14 cellular contexts compared by ENCODE assay signal in the genomic region with DNA sequence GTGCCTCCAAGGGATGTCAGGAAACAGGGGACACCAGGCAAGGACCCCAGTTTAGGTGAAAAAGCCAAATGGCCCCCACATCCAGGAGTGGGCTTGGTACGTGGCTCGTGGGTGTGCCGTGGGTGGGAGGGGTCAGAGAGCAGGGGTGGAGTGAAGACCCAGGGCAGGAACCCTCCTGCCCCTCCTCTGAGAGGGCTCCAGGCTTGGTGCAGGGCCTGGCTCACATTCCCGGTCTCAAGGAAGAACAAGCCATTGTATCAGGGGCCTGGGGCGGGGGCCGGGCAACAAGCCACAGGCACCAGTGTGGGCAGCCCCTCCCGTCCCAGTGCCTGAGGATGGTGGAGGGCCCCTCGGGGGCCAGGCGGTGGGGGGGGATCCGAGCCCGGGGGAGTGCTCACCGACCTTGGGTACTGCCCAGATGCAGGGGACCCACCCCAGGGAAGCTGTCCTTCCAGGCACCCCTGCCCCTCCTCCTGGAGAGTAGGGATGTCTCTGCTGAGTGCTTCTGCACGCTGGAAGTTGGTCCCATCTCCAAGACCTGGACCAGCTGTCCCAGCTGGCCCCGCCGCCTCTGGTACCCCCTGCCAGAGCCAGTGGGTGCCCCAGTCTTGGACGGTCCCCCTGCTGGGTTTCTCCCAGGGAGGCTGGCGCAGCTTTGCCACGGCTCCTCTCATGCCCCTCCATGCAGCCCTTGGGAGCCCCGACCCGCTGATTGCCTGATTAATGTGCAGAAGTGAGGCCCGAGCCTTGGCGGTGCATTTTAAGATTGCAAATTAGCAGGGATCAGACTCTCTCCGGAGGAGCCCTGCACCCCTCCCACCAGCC.
"Had no signal": no experiment of that assay in that cellular context is flagged by ENCODE, and none has a peak within 500 bp of the region (broad histone marks: within the 10 kb centered on the region; RNA-seq: fewer than 3 reads in every experiment).

No MANE protein-coding gene starts in this region.

- H3K36me3 ChIP-seq: left lung, pancreas, spleen had no signal

- H3K36me3 Mint-ChIP-seq: activated naive CD8-positive, alpha-beta T cell; stimulated activated naive B cell treated with anti-CD40 and anti-IgM and Interleukin-4, amounts not matched to agents 10 μg/mL and 1 μg/mL and 100 μg/mL, for 72 hours had no signal

- H3K27ac Mint-ChIP-seq: activated CD4-positive, alpha-beta T cell treated with anti-CD3 and anti-CD28 coated beads for 36 hours; activated naive CD8-positive, alpha-beta T cell; stimulated activated naive B cell treated with anti-CD40 and anti-IgM and Interleukin-4, amounts not matched to agents 10 μg/mL and 1 μg/mL and 100 μg/mL, for 72 hours had no signal

- H3K4me3 Mint-ChIP-seq: activated CD4-positive, alpha-beta T cell treated with anti-CD3 and anti-CD28 coated beads for 36 hours; activated naive CD8-positive, alpha-beta T cell; neural crest cell; stimulated activated naive B cell treated with anti-CD40 and anti-IgM and Interleukin-4, amounts not matched to agents 10 μg/mL and 1 μg/mL and 100 μg/mL, for 72 hours had no signal

- H3K4me1 Mint-ChIP-seq: activated CD4-positive, alpha-beta T cell treated with anti-CD3 and anti-CD28 coated beads for 36 hours; stimulated activated naive B cell treated with anti-CD40 and anti-IgM and Interleukin-4, amounts not matched to agents 10 μg/mL and 1 μg/mL and 100 μg/mL, for 72 hours had no signal

- H3K4me1 ChIP-seq: left lung, pancreas, tibial artery had no signal

- H3K9me3 ChIP-seq: left lung, pancreas, spleen, tibial artery had no signal

- H3K4me3 ChIP-seq: left lung, pancreas, spleen, tibial artery had no signal

- H3K9me3 Mint-ChIP-seq: neural crest cell had no signal

- H3K27me3 ChIP-seq: left lung, pancreas had no signal

- H3K27me3 Mint-ChIP-seq: activated CD4-positive, alpha-beta T cell treated with anti-CD3 and anti-CD28 coated beads for 36 hours; activated naive CD8-positive, alpha-beta T cell had no signal

- ATAC-seq: activated CD4-positive, alpha-beta T cell treated with anti-CD3 and anti-CD28 coated beads for 36 hours; left lung; stimulated activated naive B cell treated with anti-CD40 and anti-IgM and Interleukin-4, amounts not matched to agents 10 μg/mL and 1 μg/mL and 100 μg/mL, for 72 hours had no signal

- DNase-seq: activated CD4-positive, alpha-beta T cell treated with anti-CD3 and anti-CD28 coated beads for 36 hours; activated CD4-positive, alpha-beta T cell treated with anti-CD3 and anti-CD28 coated beads, Interleukin-2, amount 50 U/mL, for 48 hours; activated gamma-delta T cell treated with Interleukin-2 at 50 U/mL for 16 hours; head of caudate nucleus; left lung; mammary epithelial cell; midbrain; pancreas; spleen; stimulated activated CD4-positive, alpha-beta T cell treated with anti-CD3 and anti-CD28 coated beads, Interleukin-4, amount 100 ng/mL, for 4 hours; stimulated activated naive B cell treated with anti-CD40 and anti-IgM and Interleukin-4, amounts not matched to agents 10 μg/mL and 1 μg/mL and 100 μg/mL, for 72 hours; tibial artery had no signal

- H3K27ac ChIP-seq: left lung, pancreas, tibial artery had no signal
